Comparison of ENCODE assay signal across 9 cellular contexts in genomic region chr17:74369221-74369620, GRCh38. TPM values are rescaled to one million over a fixed set of nuclear protein-coding genes. Genes with fewer than 3 reads are reported as not detected.
A peak's percentile ranks its signal among the peaks of the same experiment; 100 is the strongest.
DNase-seq lines count a peak whose midpoint lies in the region; ATAC-seq, FAIRE-seq and TF ChIP-seq lines count a peak whose summit lies in the region.
"Had no signal": no experiment of that assay in that cellular context is flagged by ENCODE, and none has a peak within 500 bp of the region (broad histone marks: within the 10 kb centered on the region; RNA-seq: fewer than 3 reads in every experiment).

No MANE protein-coding gene starts in this region.

- peaks cover 15% of the 10 kb centered on the region for H3K4me1 Mint-ChIP-seq in activated CD8-positive, alpha-beta T cell treated with anti-CD3 and anti-CD28 coated beads, Interleukin-2, amount 10 ng/mL, durations not matched to agents 7 days and 5 days (ENCODE audit: low read depth)

- H3K9me3 ChIP-seq in right cardiac atrium (ENCODE audit: control insufficient read depth, low read length) = no peaks in the 10 kb centered on the region

- H3K4me3 ChIP-seq in right cardiac atrium (ENCODE audit: low read length) = no peak overlapping the region

- no peak for TF ChIP-seq CTCF in D721Med (IDR thresholded peaks at IDR 0.05; ENCODE audit: insufficient read depth, missing control alignments)

- FAIRE-seq in D721Med (lab: Jason Lieb, UNC) = no peak

- H3K36me3 Mint-ChIP-seq in activated CD8-positive, alpha-beta T cell treated with anti-CD3 and anti-CD28 coated beads, Interleukin-2, amount 10 ng/mL, durations not matched to agents 7 days and 5 days (ENCODE audit: low read depth) = no peaks in the 10 kb centered on the region

- CTCF ChIA-PET in activated CD8-positive, alpha-beta T cell treated with anti-CD3 and anti-CD28 coated beads, Interleukin-2, amount 10 ng/mL, durations not matched to agents 7 days and 5 days (lab: Charles Lee) = interaction anchor here (0.7 to 5.7 kb wide), 29 partner anchors 10 to 234 kb away, joined by 3 to 58 read pairs (median 8); no protein-coding TSS in a partner anchor

- H3K9me3 Mint-ChIP-seq in activated CD8-positive, alpha-beta T cell treated with anti-CD3 and anti-CD28 coated beads, Interleukin-2, amount 10 ng/mL, durations not matched to agents 7 days and 5 days (ENCODE audit: insufficient read depth) = no peaks in the 10 kb centered on the region

- H3K4me1 ChIP-seq in right cardiac atrium (ENCODE audit: control insufficient read depth, insufficient read depth, low read length) = no peaks in the 10 kb centered on the region

- 30% methylated on average over 10 of the region's 10 CpGs for WGBS in right cardiac atrium

- intact Hi-C loops in right cardiac atrium (cut with DNase I) = loop anchor here in 3 of 4 donors (2.0 to 10.0 kb wide), 3 partner anchors 124 to 157 kb away; partner anchors contain the start of gene TTYH2 (in 3 of the 3)

- peaks cover 7% of the 10 kb centered on the region for H3K27me3 Mint-ChIP-seq in activated CD8-positive, alpha-beta T cell treated with anti-CD3 and anti-CD28 coated beads, Interleukin-2, amount 10 ng/mL, durations not matched to agents 7 days and 5 days (ENCODE audit: low read depth)

- DNase-seq in NCI-H510A (lab: John Stamatoyannopoulos, UW) (peak; percentile 79), right cardiac atrium (peak; percentile 55 to 84 (median 83)), NCI-H146 (lab: John Stamatoyannopoulos, UW) (no peak), D721Med (ENCODE audit: insufficient read length, low spot score) (no peak)
- DNase-seq in activated CD8-positive, alpha-beta T cell treated with anti-CD3 and anti-CD28 coated beads, Interleukin-2, amount 10 ng/mL, durations not matched to agents 7 days and 5 days = peak; percentile 73
- peak; percentile 42 for DNase-seq in stimulated activated CD8-positive, alpha-beta memory T cell treated with anti-CD3 and anti-CD28 coated beads, Interleukin-7, amount 100 ng/mL, for 24 hours (ENCODE audit: low read depth)

- H3K4me3 Mint-ChIP-seq in activated CD8-positive, alpha-beta T cell treated with anti-CD3 and anti-CD28 coated beads, Interleukin-2, amount 10 ng/mL, durations not matched to agents 7 days and 5 days = no peak overlapping the region

- no peaks in the 10 kb centered on the region for H3K27me3 ChIP-seq in right cardiac atrium (ENCODE audit: control insufficient read depth, insufficient read depth)

- H3K27ac Mint-ChIP-seq in activated CD8-positive, alpha-beta T cell treated with anti-CD3 and anti-CD28 coated beads, Interleukin-2, amount 10 ng/mL, durations not matched to agents 7 days and 5 days = no peak overlapping the region

- no peak overlapping the region for H3K27ac ChIP-seq in right cardiac atrium (ENCODE audit: low read length)

- POLR2A ChIA-PET in activated CD8-positive, alpha-beta T cell treated with anti-CD3 and anti-CD28 coated beads, Interleukin-2, amount 10 ng/mL, durations not matched to agents 7 days and 5 days (lab: Charles Lee) = no interaction called here

- ATAC-seq in activated CD8-positive, alpha-beta T cell treated with anti-CD3 and anti-CD28 coated beads, Interleukin-2, amount 10 ng/mL, durations not matched to agents 7 days and 5 days = peak; percentile 67
- ATAC-seq in right cardiac atrium (peak; percentile 27 to 63), HG03159 (IDR thresholded peaks at IDR 0.05; ENCODE audit: unreplicated experiment) (no peak), GM21717 (IDR thresholded peaks at IDR 0.05; ENCODE audit: unreplicated experiment) (no peak)

RNA-seq across cellular contexts. Expression of gene GPR142, which starts 1.9 kb away (rescaled TPM):
- not detected for total RNA-seq in activated CD8-positive, alpha-beta T cell treated with anti-CD3 and anti-CD28 coated beads, Interleukin-2, amount 10 ng/mL, durations not matched to agents 7 days and 5 days
- not detected for total RNA-seq in right cardiac atrium
- not detected for polyA plus RNA-seq in right cardiac atrium
- polyA plus RNA-seq: neural cell had no signal

RNA-seq across cellular contexts. Expression of gene BTBD17, which starts 7.6 kb away (rescaled TPM):
- not detected for total RNA-seq in activated CD8-positive, alpha-beta T cell treated with anti-CD3 and anti-CD28 coated beads, Interleukin-2, amount 10 ng/mL, durations not matched to agents 7 days and 5 days
- total RNA-seq in right cardiac atrium = not detected
- polyA plus RNA-seq in right cardiac atrium = not detected

RNA-seq across cellular contexts. Expression of gene KIF19, which starts 43.2 kb away (rescaled TPM):
- total RNA-seq in activated CD8-positive, alpha-beta T cell treated with anti-CD3 and anti-CD28 coated beads, Interleukin-2, amount 10 ng/mL, durations not matched to agents 7 days and 5 days = under 1 TPM; 0.37 TPM
- total RNA-seq in right cardiac atrium = under 1 TPM; 0.14 to 0.38 (median 0.25) TPM
- 0.88 TPM for polyA plus RNA-seq in right cardiac atrium
- polyA plus RNA-seq: neural cell had no signal

Comparison
In these comparisons a context has a peak if more than half of its experiments do, and no peak if none do; other contexts are left out.
1. DNase-seq: peak in NCI-H510A (single experiment), activated CD8-positive, alpha-beta T cell treated with anti-CD3 and anti-CD28 coated beads, Interleukin-2, amount 10 ng/mL, durations not matched to agents 7 days and 5 days (single experiment), right cardiac atrium (3 of 3) and stimulated activated CD8-positive, alpha-beta memory T cell treated with anti-CD3 and anti-CD28 coated beads, Interleukin-7, amount 100 ng/mL, for 24 hours (single experiment); none in NCI-H146 (single experiment) and D721Med (single experiment).
2. ATAC-seq: peak in activated CD8-positive, alpha-beta T cell treated with anti-CD3 and anti-CD28 coated beads, Interleukin-2, amount 10 ng/mL, durations not matched to agents 7 days and 5 days (single experiment) and right cardiac atrium (2 of 2); none in HG03159 (single experiment) and GM21717 (single experiment).